Comparison of ENCODE assay signal across 8 cellular contexts in the genomic region with DNA sequence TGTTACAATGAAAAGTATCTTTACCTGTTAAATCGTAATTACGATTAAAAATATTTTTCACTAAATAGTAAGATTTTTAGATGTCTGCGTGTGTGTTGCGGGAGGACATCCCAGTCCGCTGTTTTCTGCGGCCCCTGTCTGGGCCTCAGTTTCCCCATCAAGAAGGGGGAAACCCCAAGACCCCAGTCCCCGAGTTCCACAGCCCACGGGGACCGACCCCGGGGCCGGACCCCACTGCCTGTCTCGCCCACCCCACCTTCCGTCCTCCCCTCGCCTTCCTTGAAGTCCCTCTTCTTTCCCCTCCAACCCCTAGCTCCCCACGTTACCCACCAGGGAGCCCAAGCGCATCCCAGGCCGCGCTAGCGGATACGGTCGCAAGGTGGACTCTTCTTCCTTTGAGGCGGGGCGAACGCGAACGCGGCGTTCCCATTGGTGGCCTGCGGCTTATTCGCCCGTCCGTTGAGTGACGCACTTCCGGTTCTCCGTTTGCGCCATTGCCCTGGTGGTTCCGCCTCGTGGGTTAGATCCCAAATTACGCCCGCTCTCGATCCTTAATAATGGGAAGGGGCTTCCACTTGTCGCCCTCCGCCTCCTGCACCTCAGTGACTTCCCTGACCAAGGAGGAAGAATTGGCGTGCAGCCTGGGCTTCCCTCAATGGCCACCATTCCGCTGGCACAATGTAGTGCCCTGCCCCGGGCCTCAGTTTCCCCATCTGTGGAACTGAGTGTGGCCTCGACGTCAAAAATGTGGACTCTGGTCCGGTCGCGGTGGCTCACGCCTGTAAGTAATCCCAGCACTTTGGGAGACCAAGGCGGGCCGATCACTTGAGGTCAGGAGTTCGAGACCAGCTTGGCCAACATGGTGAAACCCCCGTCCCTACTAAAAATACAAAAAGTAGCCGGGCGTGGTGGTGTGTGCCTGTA. TPM values are rescaled to one million over a fixed set of nuclear protein-coding genes. Genes with fewer than 3 reads are reported as not detected.
DNase-seq lines count a peak whose midpoint lies in the region; ATAC-seq, FAIRE-seq and TF ChIP-seq lines count a peak whose summit lies in the region.

A gene with protein sequence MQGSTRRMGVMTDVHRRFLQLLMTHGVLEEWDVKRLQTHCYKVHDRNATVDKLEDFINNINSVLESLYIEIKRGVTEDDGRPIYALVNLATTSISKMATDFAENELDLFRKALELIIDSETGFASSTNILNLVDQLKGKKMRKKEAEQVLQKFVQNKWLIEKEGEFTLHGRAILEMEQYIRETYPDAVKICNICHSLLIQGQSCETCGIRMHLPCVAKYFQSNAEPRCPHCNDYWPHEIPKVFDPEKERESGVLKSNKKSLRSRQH (minus strand): TSS at position 397 of the 924 bp plus-strand sequence. CDS start 11,202 bp downstream, outside the sequence.

- CTCF ChIA-PET in mammary epithelial cell (lab: Charles Lee; ENCODE audit: low non-redundant PET) = no interaction called here

- H3K9ac ChIP-seq in mammary epithelial cell (ENCODE audit: insufficient read depth, low read length) = peak within 1 kb of the TSS; percentile 64

- H3K9me3 ChIP-seq in WERI-Rb-1 (ENCODE audit: severe bottlenecking) (no peaks in the 10 kb centered on the region), mammary epithelial cell (replicated peaks; ENCODE audit: insufficient read depth, low read length) (no peaks in the 10 kb centered on the region), small intestine (ENCODE audit: control insufficient read depth, low read depth) (no peaks in the 10 kb centered on the region)

- TSS peak; percentile 84 for BruUV-seq in mammary epithelial cell (replicated peaks; lab: Mats Ljungman, UMichigan)

- dilution Hi-C loops in mammary epithelial cell (cut with HindIII; ENCODE audit: low sequenced_read_pairs) = no loop called here

- H3K4me1 ChIP-seq in ACC112 (ENCODE audit: control insufficient read depth, insufficient read depth, low read length, unreplicated experiment) = peaks cover 30% of the 10 kb centered on the region
- H3K4me1 ChIP-seq in mammary epithelial cell (ENCODE audit: insufficient read depth, low read length) = peaks cover 13% of the 10 kb centered on the region
- peaks cover 4% of the 10 kb centered on the region in 2 donors for H3K4me1 ChIP-seq in small intestine (ENCODE audit: control insufficient read depth in 2 of 2, insufficient read depth in 1 of 2, low read depth in 1 of 2, low read length in 1 of 2)

- H3K27ac ChIP-seq in ACC112 (ENCODE audit: low read depth, low read length) (peak within 1 kb of the TSS; percentile 53), WERI-Rb-1 (peak within 1 kb of the TSS; percentile 41), mammary epithelial cell (ENCODE audit: insufficient read depth, low read depth, low read length) (peak within 1 kb of the TSS; percentile 59), small intestine (ENCODE audit: low read depth in 1 of 2, low read length in 1 of 2) (peak within 1 kb of the TSS; percentile 61 to 98)

- peak; percentile 90 for ATAC-seq in GM18861 (IDR thresholded peaks at IDR 0.05; ENCODE audit: unreplicated experiment)
- ATAC-seq in HG03097 (IDR thresholded peaks at IDR 0.05; ENCODE audit: low FRiP score, unreplicated experiment) = peak; percentile 84

- FAIRE-seq in small intestine (lab: Jason Lieb, UNC) = no peak

- peaks cover 21% of the 10 kb centered on the region for H3K79me2 ChIP-seq in ACC112 (ENCODE audit: control insufficient read depth, insufficient read depth, low read length, unreplicated experiment)
- peaks cover 12% of the 10 kb centered on the region for H3K79me2 ChIP-seq in mammary epithelial cell (ENCODE audit: insufficient read depth, low read length)

- H2AFZ ChIP-seq in ACC112 (ENCODE audit: low read length, unreplicated experiment) = peak within 1 kb of the TSS; percentile 78
- H2AFZ ChIP-seq in mammary epithelial cell (ENCODE audit: low read depth, low read length) = peak within 1 kb of the TSS; percentile 93

- H3K27me3 ChIP-seq in ACC112 (ENCODE audit: insufficient read depth, low read length) (no peaks in the 10 kb centered on the region), WERI-Rb-1 (ENCODE audit: insufficient read depth, low read depth, severe bottlenecking) (no peaks in the 10 kb centered on the region), mammary epithelial cell (ENCODE audit: insufficient read depth, low read length) (no peaks in the 10 kb centered on the region), small intestine (ENCODE audit: control insufficient read depth in 2 of 2, insufficient read depth in 2 of 2, low read length in 2 of 2) (no peaks in the 10 kb centered on the region)

- H4K20me1 ChIP-seq in mammary epithelial cell (ENCODE audit: insufficient read depth, low read length) = no peaks in the 10 kb centered on the region

- WGBS in mammary epithelial cell (ENCODE audit: low coverage, missing lambda C conversion rate) = 2% methylated on average over 20 of the region's 58 CpGs
- WGBS in small intestine, 3 donors = 5 to 7% (median 5%) methylated on average over 56 to 58 of the region's 58 CpGs

- TF ChIP-seq CTCF in WERI-Rb-1 (IDR thresholded peaks at IDR 0.05; ENCODE audit: low read depth, low read length) = 0 out of 2 replicates have a peak, but pooled peaks have one; percentile 23
- peak in 1 of 2 donors; percentile 31 for TF ChIP-seq CTCF in mammary epithelial cell (conservative IDR thresholded peaks at IDR 0.05 in 1 of 2, IDR thresholded peaks at IDR 0.05 in 1 of 2; ENCODE audit: extremely low read depth in 1 of 2, insufficient read depth in 1 of 2, low read depth in 1 of 2, low read length in 2 of 2)

- in situ Hi-C loops in mammary epithelial cell (cut with MboI; ENCODE audit: low sequenced_read_pairs in 2 of 2) = loop anchor here (5.0 to 10.0 kb wide), 2 partner anchors 44 to 56 kb away; partner anchors contain the start of gene IL4R (in 1 of the 2)

- H3K4me3 ChIP-seq in ACC112 (ENCODE audit: low read depth, low read length) (peak within 1 kb of the TSS; percentile 94), WERI-Rb-1 (ENCODE audit: low read depth, low read length) (peak within 1 kb of the TSS; percentile 71), mammary epithelial cell (replicated peaks in 1 of 3; ENCODE audit: insufficient read depth in 1 of 3, low read depth in 2 of 3, low read length in 3 of 3) (peak within 1 kb of the TSS; percentile 78 to 90 (median 87)), small intestine (ENCODE audit: low read depth in 1 of 2, low read length in 2 of 2) (peak within 1 kb of the TSS; percentile 75 to 92)

- H3K36me3 ChIP-seq in ACC112 (ENCODE audit: insufficient read depth, low read length) (no peaks in the 10 kb centered on the region), WERI-Rb-1 (no peaks in the 10 kb centered on the region), mammary epithelial cell (ENCODE audit: insufficient read depth, low read length) (no peaks in the 10 kb centered on the region), small intestine (ENCODE audit: control insufficient read depth in 2 of 2, insufficient read depth in 2 of 2, low read length in 2 of 2) (no peaks in the 10 kb centered on the region)

- DNase-seq in NCI-H2171 treated with DMSO at 0.1 percent for 48 hours (lab: John Stamatoyannopoulos, UW) (peak; percentile 91), WERI-Rb-1 (peak; percentile 95), mammary epithelial cell (peak; percentile 91), iPS-NIHi11 (ENCODE audit: low spot score) (peak; percentile 98), small intestine (peak; percentile 96)

- peak within 1 kb of the TSS; percentile 84 for H3K4me2 ChIP-seq in mammary epithelial cell (ENCODE audit: insufficient read depth, low read depth, low read length)

- intact Hi-C loops in mammary epithelial cell (cut with micrococcal nuclease) = loop anchor here (2.0 kb wide), 1 partner anchor 18 kb away; no protein-coding TSS in a partner anchor

RNA-seq across cellular contexts. Expression of the gene that starts here (rescaled TPM):
- 10 to 100 TPM; 71.6 to 81.2 TPM for total RNA-seq in mammary epithelial cell
- polyA plus RNA-seq in mammary epithelial cell (54.1 TPM), small intestine (10 to 100 TPM; 37.8 to 66.1 (median 42.7) TPM)
- polyA minus RNA-seq in mammary epithelial cell = 71.1 TPM

Comparison
In these comparisons a context has a peak if more than half of its experiments do, and no peak if none do; other contexts are left out.
1. Peak in every context shown above with its lines: DNase-seq, ATAC-seq, H3K4me3 ChIP-seq and H3K27ac ChIP-seq.